Comparison of ENCODE assay signal across 2 cellular contexts in genomic region chr1:151536499-151536898, GRCh38.
TF ChIP-seq lines count a peak whose summit lies in the region.

No MANE protein-coding gene starts in this region.

TF ChIP-seq in SK-N-SH, 30 proteins besides CTCF, POLR2A, EP300 and RAD21:
- TF ChIP-seq NFIC (IDR thresholded peaks at IDR 0.05; ENCODE audit: borderline replicate concordance) (no peak), ZBTB33 (IDR thresholded peaks at IDR 0.05; ENCODE audit: borderline replicate concordance, low read depth) (no peak), RFX5 (IDR thresholded peaks at IDR 0.05; ENCODE audit: low read length) (no peak), REST (IDR thresholded peaks at IDR 0.05; ENCODE audit: low read depth, low read length) (no peak), USF1 (IDR thresholded peaks at IDR 0.05; ENCODE audit: borderline replicate concordance, low read depth) (no peak), USF2 (IDR thresholded peaks at IDR 0.05; ENCODE audit: borderline replicate concordance, low read depth, low read length) (no peak), TEAD4 (IDR thresholded peaks at IDR 0.05; ENCODE audit: borderline replicate concordance, insufficient read depth) (no peak), RXRA (IDR thresholded peaks at IDR 0.05; ENCODE audit: borderline replicate concordance, low read depth) (no peak), YY1 (IDR thresholded peaks at IDR 0.05; ENCODE audit: low read depth) (no peak), IRF3 (IDR thresholded peaks at IDR 0.05; ENCODE audit: low read depth, low read length) (no peak), RCOR1 (IDR thresholded peaks at IDR 0.05; ENCODE audit: low read length) (no peak), FOSL2 (IDR thresholded peaks at IDR 0.05; ENCODE audit: borderline replicate concordance, low read depth) (no peak)

TF ChIP-seq in SK-N-SH treated with all-trans-retinoic acid at 6 μM for 48 hours, 23 proteins besides CTCF, POLR2A, EP300 and RAD21:
- no peak for TF ChIP-seq ARNTL (CRISPR knock-in tag; IDR thresholded peaks at IDR 0.05; ENCODE audit: borderline replicate concordance, low read depth)
- no peak for TF ChIP-seq CREB5 (CRISPR knock-in tag; IDR thresholded peaks at IDR 0.05; ENCODE audit: low read depth)
- no peak for TF ChIP-seq RARB (CRISPR knock-in tag; IDR thresholded peaks at IDR 0.05)
- TF ChIP-seq ISL1 (CRISPR knock-in tag; IDR thresholded peaks at IDR 0.05), result no peak
- TF ChIP-seq OSR1 (CRISPR knock-in tag; IDR thresholded peaks at IDR 0.05), result no peak
- TF ChIP-seq PATZ1 (CRISPR knock-in tag; IDR thresholded peaks at IDR 0.05; ENCODE audit: borderline replicate concordance), result no peak
- TF ChIP-seq ZC3H10 (CRISPR knock-in tag; IDR thresholded peaks at IDR 0.05), result no peak
- no peak for TF ChIP-seq ZNF8 (CRISPR knock-in tag; IDR thresholded peaks at IDR 0.05)
- TF ChIP-seq CSDC2 (CRISPR knock-in tag; IDR thresholded peaks at IDR 0.05), result no peak
- no peak for TF ChIP-seq GLIS3 (CRISPR knock-in tag; IDR thresholded peaks at IDR 0.05)
- TF ChIP-seq ZFP3 (CRISPR knock-in tag; IDR thresholded peaks at IDR 0.05), result no peak
- TF ChIP-seq BACH2 (CRISPR knock-in tag; IDR thresholded peaks at IDR 0.05; ENCODE audit: borderline replicate concordance), result no peak
